11 cellular contexts compared by ENCODE assay signal in the genomic region with DNA sequence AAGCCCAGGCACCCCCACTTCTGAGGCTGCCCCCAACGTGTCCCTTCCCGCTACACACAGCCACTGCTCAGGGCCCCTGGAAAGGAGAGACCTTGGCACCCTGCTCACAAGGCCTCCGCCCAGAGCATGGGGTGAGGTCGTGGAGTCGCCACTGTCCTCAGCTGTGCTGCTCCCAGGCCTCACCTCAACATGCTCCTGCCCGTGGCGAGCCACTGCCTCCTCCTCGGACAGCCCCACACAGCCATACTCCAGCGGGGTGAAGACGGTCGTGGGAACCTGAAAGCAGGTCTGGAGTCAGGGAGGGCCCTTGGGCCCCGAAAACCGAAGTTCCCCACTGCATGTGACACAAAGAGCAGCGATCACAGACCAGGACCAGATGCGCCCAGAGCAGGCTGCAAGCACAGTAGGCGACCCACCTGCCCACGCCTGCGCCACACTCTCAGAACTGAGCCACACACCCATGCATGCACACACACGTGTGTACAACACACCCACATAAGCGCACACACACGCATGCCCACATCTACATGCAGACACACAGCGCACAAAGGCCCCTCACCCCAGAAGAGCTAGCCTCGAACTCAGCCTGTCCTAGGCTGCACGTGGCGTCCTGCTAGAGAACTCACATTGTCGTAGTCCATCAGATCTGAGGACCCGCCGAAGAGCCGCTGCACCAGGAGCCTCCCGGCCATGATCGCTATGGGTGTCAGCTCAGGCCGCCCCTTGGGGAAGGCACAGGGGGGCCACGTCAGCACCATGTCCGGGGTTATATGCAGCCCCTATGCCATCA. TPM values are rescaled to one million over a fixed set of nuclear protein-coding genes. Genes with fewer than 3 reads are reported as not detected.
DNase-seq lines count a peak whose midpoint lies in the region; ATAC-seq lines count a peak whose summit lies in the region.
"Had no signal": no experiment of that assay in that cellular context is flagged by ENCODE, and none has a peak within 500 bp of the region (broad histone marks: within the 10 kb centered on the region; RNA-seq: fewer than 3 reads in every experiment).

No MANE protein-coding gene starts in this region.

- H3K9ac ChIP-seq in NT2/D1 (ENCODE audit: insufficient read length, low read depth) = peak overlapping the region; percentile 69

- peaks cover 37% of the 10 kb centered on the region for H3K4me1 ChIP-seq in NT2/D1 (ENCODE audit: insufficient read depth, insufficient read length)
- H3K4me1 ChIP-seq: colonic mucosa had no signal

- intact Hi-C loops in left cardiac atrium (cut with DNase I) = no loop called here
- intact Hi-C loops in posterior vena cava (cut with DNase I) = loop anchor here in 1 of 2 donors (1.0 kb wide), 1 partner anchor 25 kb away; no protein-coding TSS in a partner anchor

- H3K36me3 ChIP-seq in NT2/D1 (ENCODE audit: insufficient read depth, insufficient read length, low read length) = peaks cover 35% of the 10 kb centered on the region
- H3K36me3 ChIP-seq: colonic mucosa had no signal

- H3K27me3 ChIP-seq in NT2/D1 (ENCODE audit: insufficient read depth, insufficient read length) = no peaks in the 10 kb centered on the region
- H3K27me3 ChIP-seq: colonic mucosa had no signal

- peak overlapping the region; percentile 30 for H3K4me3 ChIP-seq in NT2/D1 (ENCODE audit: insufficient read length, low read depth)
- H3K4me3 ChIP-seq: colonic mucosa had no signal

- peak; percentile 18 for DNase-seq in ELF-1 (ENCODE audit: low read depth, low spot score)
- no peak for DNase-seq in NT2/D1 (ENCODE audit: low read depth, low spot score)
- DNase-seq in left cardiac atrium = peak; percentile 12
- peak; percentile 80 for DNase-seq in posterior vena cava (ENCODE audit: low spot score)
- DNase-seq in OCI-M2 (lab: John Stamatoyannopoulos, UW; ENCODE audit: unreplicated experiment) = no peak
- DNase-seq: NCI-H2227 treated with DMSO at 0.1 percent for 48 hours, nephron progenitor cell had no signal

- ATAC-seq in left cardiac atrium (no peak), GM19351 (IDR thresholded peaks at IDR 0.05; ENCODE audit: unreplicated experiment) (no peak), HG03432 (IDR thresholded peaks at IDR 0.05; ENCODE audit: unreplicated experiment) (no peak), HG02885 (IDR thresholded peaks at IDR 0.05; ENCODE audit: poor library complexity, unreplicated experiment) (no peak)

- no peaks in the 10 kb centered on the region for H3K9me3 ChIP-seq in NT2/D1 (ENCODE audit: insufficient read depth, low read length)
- H3K9me3 ChIP-seq: colonic mucosa had no signal

RNA-seq across cellular contexts. Expression of a gene that starts 25.5 kb away (rescaled TPM):
- total RNA-seq in left cardiac atrium (1 to 10 TPM; 2.5 to 4.5 TPM), posterior vena cava (1 to 10 TPM; 3.6 to 3.9 TPM)

RNA-seq across cellular contexts. Expression of a gene that starts 25.5 kb away (rescaled TPM):
- 1 to 10 TPM; 6.8 to 7.7 TPM for total RNA-seq in left cardiac atrium
- 1 to 10 TPM; 7.6 to 8.6 TPM for total RNA-seq in posterior vena cava

Comparison
In these comparisons a context has a peak if more than half of its experiments do, and no peak if none do; other contexts are left out.
1. DNase-seq: peak in ELF-1 (single experiment), left cardiac atrium (single experiment) and posterior vena cava (single experiment); none in NT2/D1 (single experiment) and OCI-M2 (single experiment).